11 cellular contexts compared by ENCODE assay signal in genomic region chr11:65174571-65175010, GRCh38. TPM values are rescaled to one million over a fixed set of nuclear protein-coding genes. Genes with fewer than 3 reads are reported as not detected.
DNase-seq lines count a peak whose midpoint lies in the region; TF ChIP-seq lines count a peak whose summit lies in the region.
"Not testable (repeated sequence)": the region's sequence is repeated elsewhere in the genome, so short reads cannot be mapped to it uniquely, and the experiment has no call there.
"Had no signal": no experiment of that assay in that cellular context is flagged by ENCODE, and none has a peak within 500 bp of the region (broad histone marks: within the 10 kb centered on the region; RNA-seq: fewer than 3 reads in every experiment).

No MANE protein-coding gene starts in this region.

- H2BK5ac ChIP-seq in trophoblast cell (ENCODE audit: low read depth, low read length, poor library complexity) = not testable (repeated sequence)

- DNase-seq in EH (ENCODE audit: low read depth) (peak; percentile 55), HT-29 (ENCODE audit: low spot score) (peak; percentile 36), NCI-H69 (lab: John Stamatoyannopoulos, UW) (peak; percentile 6), SJCRH30 (peak; percentile 46 to 49), endodermal cell (peak; percentile 63), islet precursor cell (peak; percentile 91), trophoblast cell (peak; percentile 71 to 76)

- not testable (repeated sequence) for H3K9ac ChIP-seq in endodermal cell (ENCODE audit: extremely low read depth, low read length, poor library complexity, severe bottlenecking); trophoblast cell (ENCODE audit: low read length)

- not testable (repeated sequence) for H3K4me1 Mint-ChIP-seq in endodermal cell

- not testable (repeated sequence) for H3K9me3 ChIP-seq in SJCRH30 (replicated peaks); endodermal cell (ENCODE audit: control insufficient read depth, low read length); trophoblast cell (ENCODE audit: insufficient read depth, low read depth, low read length)

- not testable (repeated sequence) for H3K4me1 ChIP-seq in SJCRH30; endodermal cell (ENCODE audit: control insufficient read depth, insufficient read depth, low read length); trophoblast cell (ENCODE audit: control insufficient read depth in 1 of 2, insufficient read depth in 2 of 2, low read length in 2 of 2)

- peak overlapping the region; percentile 32 for H4K91ac ChIP-seq in trophoblast cell (ENCODE audit: low read depth, low read length)

- not testable (repeated sequence) for TF ChIP-seq CTCF in endodermal cell (conservative IDR thresholded peaks at IDR 0.05)

- H2BK120ac ChIP-seq in trophoblast cell (ENCODE audit: insufficient read depth, low read length, poor library complexity) = not testable (repeated sequence)

- H3K79me2 ChIP-seq in trophoblast cell (ENCODE audit: control insufficient read depth, insufficient read depth, low read length, poor library complexity) = not testable (repeated sequence)

- not testable (repeated sequence) for H2AFZ ChIP-seq in trophoblast cell (ENCODE audit: insufficient read depth, low read length, poor library complexity)

- not testable (repeated sequence) for H3K4me3 ChIP-seq in SJCRH30; endodermal cell (ENCODE audit: low read length); trophoblast cell (ENCODE audit: low read depth, low read length)

- 64 to 67% methylated on average over 1 to 2 of the region's 2 CpGs for WGBS in endodermal cell (ENCODE audit: insufficient coverage in 1 of 2, insufficient read length in 1 of 2), 2 experiments
- WGBS in trophoblast cell (ENCODE audit: extremely low coverage, insufficient coverage, insufficient read length) = no CpG with 5 or more reads among the region's 2 CpGs

- H3K4me2 ChIP-seq in trophoblast cell (ENCODE audit: low read length) = not testable (repeated sequence)

- H3K79me1 ChIP-seq in trophoblast cell (ENCODE audit: low read length) = not testable (repeated sequence)

- H3K27ac ChIP-seq in SJCRH30; endodermal cell (ENCODE audit: low read depth, low read length): not testable (repeated sequence)
- H3K27ac ChIP-seq in trophoblast cell (ENCODE audit: low read depth, low read length) = peak overlapping the region; percentile 8

- H3K27me3 ChIP-seq in SJCRH30; endodermal cell (ENCODE audit: control insufficient read depth, insufficient read depth, low read length, poor library complexity, severe bottlenecking); trophoblast cell (ENCODE audit: insufficient read depth, low read length): not testable (repeated sequence)

- H3K4me3 Mint-ChIP-seq in endodermal cell = not testable (repeated sequence)

- not testable (repeated sequence) for H2AK5ac ChIP-seq in trophoblast cell (ENCODE audit: low read length)

- not testable (repeated sequence) for H4K12ac ChIP-seq in trophoblast cell (ENCODE audit: low read depth, low read length)

- H3K9me3 Mint-ChIP-seq in endodermal cell = not testable (repeated sequence)

- not testable (repeated sequence) for H3K27me3 Mint-ChIP-seq in endodermal cell (ENCODE audit: insufficient read depth)

- peak overlapping the region; percentile 4 for H4K8ac ChIP-seq in trophoblast cell (ENCODE audit: low read depth, low read length)

- not testable (repeated sequence) for H3K36me3 Mint-ChIP-seq in endodermal cell (ENCODE audit: low read depth)

- not testable (repeated sequence) for H3K18ac ChIP-seq in trophoblast cell (ENCODE audit: low read length)

- not testable (repeated sequence) for H3K27ac Mint-ChIP-seq in endodermal cell

- H3K14ac ChIP-seq in trophoblast cell (ENCODE audit: low read length) = not testable (repeated sequence)

- not testable (repeated sequence) for H3K36me3 ChIP-seq in SJCRH30; endodermal cell (ENCODE audit: control insufficient read depth, insufficient read depth, low read length); trophoblast cell (ENCODE audit: control insufficient read depth in 1 of 2, insufficient read depth in 2 of 2, low read length in 2 of 2)

- not testable (repeated sequence) for H2BK12ac ChIP-seq in trophoblast cell (ENCODE audit: low read length)

- not testable (repeated sequence) for H3K4ac ChIP-seq in trophoblast cell (ENCODE audit: low read depth, low read length)

- H3K23ac ChIP-seq in trophoblast cell (ENCODE audit: low read length) = not testable (repeated sequence)

RNA-seq across cellular contexts. Expression of gene SPDYC, which starts 4.6 kb away (rescaled TPM):
- not detected in 2 replicates for total RNA-seq in HT-29 (2014; rRNA removed; shearing (Covaris generic))
- total RNA-seq in SJCRH30 (2014; rRNA removed; shearing (Covaris generic)) = 0.18 TPM in 1 of 2 replicates, not detected in the other
- under 1 TPM in 1 of 2 donors, not detected in 1; 0.46 TPM for total RNA-seq in endodermal cell
- polyA plus RNA-seq in endodermal cell (2013, experiment 1 of 2) = not detected
- polyA plus RNA-seq in endodermal cell (2013, experiment 2 of 2) = not detected
- polyA plus RNA-seq in trophoblast cell (2013) = 3.9 TPM in 2 replicates
- total RNA-seq: CD4-positive, alpha-beta memory T cell; H1; Peyer's patch had no signal
- polyA plus RNA-seq: A549; CD4-positive, alpha-beta memory T cell had no signal

RNA-seq across cellular contexts. Expression of gene CAPN1, which starts 7.1 kb away (rescaled TPM):
- 594 and 654 TPM in 2 replicates for total RNA-seq in HT-29 (2014; rRNA removed; shearing (Covaris generic))
- 41.1 and 49.4 TPM in 2 replicates for total RNA-seq in SJCRH30 (2014; rRNA removed; shearing (Covaris generic))
- 100 to 1,000 TPM; 183 to 223 TPM for total RNA-seq in endodermal cell
- polyA plus RNA-seq in endodermal cell (2013, experiment 1 of 2) = 76.6 TPM
- 72.5 TPM for polyA plus RNA-seq in endodermal cell (2013, experiment 2 of 2)
- 183 and 194 TPM in 2 replicates for polyA plus RNA-seq in trophoblast cell (2013)

RNA-seq across cellular contexts. Expression of gene SYVN1, which starts 40.3 kb away (rescaled TPM):
- 21.7 and 32.1 TPM in 2 replicates for total RNA-seq in HT-29 (2014; rRNA removed; shearing (Covaris generic))
- total RNA-seq in SJCRH30 (2014; rRNA removed; shearing (Covaris generic)) = 7.8 and 8.4 TPM in 2 replicates
- total RNA-seq in endodermal cell = 10 to 100 TPM; 30.4 to 39.5 TPM
- 32.8 TPM for polyA plus RNA-seq in endodermal cell (2013, experiment 1 of 2)
- 25.3 TPM for polyA plus RNA-seq in endodermal cell (2013, experiment 2 of 2)
- polyA plus RNA-seq in trophoblast cell (2013) = 55.0 and 60.0 TPM in 2 replicates

RNA-seq across cellular contexts. Expression of gene MRPL49, which starts 52.5 kb away (rescaled TPM):
- 153 and 200 TPM in 2 replicates for total RNA-seq in HT-29 (2014; rRNA removed; shearing (Covaris generic))
- total RNA-seq in SJCRH30 (2014; rRNA removed; shearing (Covaris generic)) = 51.5 and 58.9 TPM in 2 replicates
- total RNA-seq in endodermal cell = 10 to 100 TPM; 53.9 to 56.6 TPM
- 37.3 TPM for polyA plus RNA-seq in endodermal cell (2013, experiment 1 of 2)
- polyA plus RNA-seq in endodermal cell (2013, experiment 2 of 2) = 36.6 TPM
- polyA plus RNA-seq in trophoblast cell (2013) = 40.1 and 43.1 TPM in 2 replicates

RNA-seq across cellular contexts. Expression of gene FAU, which starts 52.7 kb away (rescaled TPM):
- 835 and 863 TPM in 2 replicates for total RNA-seq in HT-29 (2014; rRNA removed; shearing (Covaris generic))
- total RNA-seq in SJCRH30 (2014; rRNA removed; shearing (Covaris generic)) = 281 and 356 TPM in 2 replicates
- total RNA-seq in endodermal cell = 100 to 1,000 TPM; 774 to 802 TPM
- 857 TPM for polyA plus RNA-seq in endodermal cell (2013, experiment 1 of 2)
- 794 TPM for polyA plus RNA-seq in endodermal cell (2013, experiment 2 of 2)
- polyA plus RNA-seq in trophoblast cell (2013) = 1,352 and 1,391 TPM in 2 replicates

Comparison
In these comparisons a context has a peak if more than half of its experiments do, and no peak if none do; other contexts are left out.
1. DNase-seq: peak in every context shown above with its lines; median percentile 91 in islet precursor cell; 74 in trophoblast cell; 63 in endodermal cell; 55 in EH; 48 in SJCRH30; 36 in HT-29; 6 in NCI-H69.